Comparison of ENCODE assay signal across 21 cellular contexts in genomic region chr3:183341545-183342288, GRCh38.
A peak's percentile ranks its signal among the peaks of the same experiment; 100 is the strongest.
DNase-seq lines count a peak whose midpoint lies in the region; ATAC-seq and TF ChIP-seq lines count a peak whose summit lies in the region.
"Had no signal": no experiment of that assay in that cellular context is flagged by ENCODE, and none has a peak within 500 bp of the region (broad histone marks: within the 10 kb centered on the region; RNA-seq: fewer than 3 reads in every experiment).

No MANE protein-coding gene starts in this region.

- no peaks in the 10 kb centered on the region for H3K9me3 ChIP-seq in H9 (ENCODE audit: control insufficient read depth, low read depth, low read length)
- H3K9me3 ChIP-seq: BE2C, Peyer's patch had no signal

- WGBS in H9 (ENCODE audit: extremely low coverage, insufficient read length, low lambda C conversion rate): no CpG with 5 or more reads among the region's 14 CpGs
- no CpG with 5 or more reads among the region's 14 CpGs for WGBS in mesendoderm (ENCODE audit: extremely low coverage, insufficient coverage, low lambda C conversion rate)

- H3K23ac ChIP-seq in H9 (ENCODE audit: insufficient read length, low read depth, low read length) (no peak overlapping the region), mesendoderm (ENCODE audit: low read length) (no peak overlapping the region)

- H3K4me1 Mint-ChIP-seq in H9 (0 out of 4 replicates have a peak, but pooled peaks cover 0 to 2% of the 10 kb centered on the region in 2 experiments), endothelial cell (ENCODE audit: unreplicated experiment) (peaks cover 4% of the 10 kb centered on the region)

- H2BK15ac ChIP-seq in H9 (ENCODE audit: low read depth, low read length) (no peak overlapping the region), mesendoderm (replicated peaks; ENCODE audit: low read depth) (no peak overlapping the region)

- no peak for TF ChIP-seq CTCF in H9 (conservative IDR thresholded peaks at IDR 0.05)
- TF ChIP-seq CTCF in endothelial cell (IDR thresholded peaks at IDR 0.05; ENCODE audit: unreplicated experiment): no peak

- no peak overlapping the region for H3K4ac ChIP-seq in H9 (ENCODE audit: low read depth, low read length)
- no peak overlapping the region for H3K4ac ChIP-seq in mesendoderm (ENCODE audit: low read depth, low read length)

- no peak for ATAC-seq in GM19035 (IDR thresholded peaks at IDR 0.05; ENCODE audit: unreplicated experiment)
- ATAC-seq: T-cell had no signal

- H3K27me3 ChIP-seq in H9 (ENCODE audit: insufficient read depth, low read length) (no peaks in the 10 kb centered on the region), mesendoderm (ENCODE audit: insufficient read depth, low read length, poor library complexity) (no peaks in the 10 kb centered on the region)
- H3K27me3 ChIP-seq: BE2C, Peyer's patch had no signal

- H3K9ac ChIP-seq in H9 (ENCODE audit: extremely low read depth, insufficient read length, low read length): no peak overlapping the region
- no peak overlapping the region for H3K9ac ChIP-seq in mesendoderm (ENCODE audit: low read length)

- H4K5ac ChIP-seq in H9 (ENCODE audit: insufficient read length, low read depth, low read length): no peak overlapping the region
- no peak overlapping the region for H4K5ac ChIP-seq in mesendoderm (ENCODE audit: low read length)

- no peak overlapping the region for H2BK120ac ChIP-seq in H9 (ENCODE audit: low read depth, low read length, poor library complexity, severe bottlenecking)
- H2BK120ac ChIP-seq in mesendoderm (ENCODE audit: low read depth, low read length): no peak overlapping the region

- H3K79me1 ChIP-seq in H9 (ENCODE audit: insufficient read depth, low read depth, low read length, poor library complexity, severe bottlenecking) (no peaks in the 10 kb centered on the region), mesendoderm (ENCODE audit: low read length) (no peaks in the 10 kb centered on the region)

- H3K18ac ChIP-seq in H9 (ENCODE audit: insufficient read length, low read depth, low read length): no peak overlapping the region
- no peak overlapping the region for H3K18ac ChIP-seq in mesendoderm (ENCODE audit: low read length)

- H3T11ph ChIP-seq in H9 (ENCODE audit: low read length): no peak overlapping the region

- H3K79me2 ChIP-seq in H9 (ENCODE audit: insufficient read depth, low read length) (no peaks in the 10 kb centered on the region), mesendoderm (ENCODE audit: control insufficient read depth, insufficient read depth, low read length) (no peaks in the 10 kb centered on the region)

- H3K27ac Mint-ChIP-seq in H9 (peak overlapping the region in 1 of 3 experiments; percentile 56; a peak in 1 of 7 replicates), endothelial cell (ENCODE audit: unreplicated experiment) (no peak overlapping the region)
- H3K27ac Mint-ChIP-seq: T-cell had no signal

- peaks cover 11 to 12% of the 10 kb centered on the region in 2 experiments; a peak in 4 of 5 replicates for H3K9me3 Mint-ChIP-seq in H9
- H3K9me3 Mint-ChIP-seq in endothelial cell (ENCODE audit: unreplicated experiment): no peaks in the 10 kb centered on the region

- no peak overlapping the region for H2BK20ac ChIP-seq in H9 (ENCODE audit: low read depth, low read length, poor library complexity, severe bottlenecking)

- H3K27ac ChIP-seq in H9 (ENCODE audit: insufficient read length, low read depth, low read length): no peak overlapping the region
- H3K27ac ChIP-seq in mesendoderm (ENCODE audit: low read depth, low read length): no peak overlapping the region
- H3K27ac ChIP-seq: Peyer's patch, SK-N-MC had no signal

- H2BK12ac ChIP-seq in H9 (ENCODE audit: insufficient read length, low read depth, low read length): no peak overlapping the region

- H4K20me1 ChIP-seq in H9 (ENCODE audit: control insufficient read depth, insufficient read depth, insufficient read length): no peaks in the 10 kb centered on the region

- H3K14ac ChIP-seq in H9 (ENCODE audit: insufficient read depth, low read length): 0 out of 2 replicates have a peak overlapping the region, but pooled peaks have one; percentile 23

- H3K36me3 ChIP-seq in mesendoderm (ENCODE audit: control insufficient read depth, insufficient read depth, low read length): no peaks in the 10 kb centered on the region
- H3K36me3 ChIP-seq: BE2C, Peyer's patch had no signal

- H4K8ac ChIP-seq in H9 (replicated peaks; ENCODE audit: insufficient read length, low read depth, low read length) (no peak overlapping the region), mesendoderm (ENCODE audit: low read depth, low read length) (no peak overlapping the region)

- DNase-seq in NCI-H2107 treated with DMSO at 0.1 percent for 48 hours (lab: John Stamatoyannopoulos, UW; ENCODE audit: unreplicated experiment) (peak; percentile 85), NCI-H2107 (lab: John Stamatoyannopoulos, UW) (no peak), H9 (no peak), NCI-H774 (lab: John Stamatoyannopoulos, UW) (peak; percentile 58), mesendoderm (peak; percentile 33), NCI-H2196 (lab: John Stamatoyannopoulos, UW; ENCODE audit: unreplicated experiment) (no peak), endothelial cell (ENCODE audit: low spot score) (no peak)
- DNase-seq: 8988T; BE2C; CD4-positive, alpha-beta memory T cell; H7; IMR-90; NCI-H1105 treated with DMSO at 0.1 percent for 48 hours; NCI-H2081 treated with DMSO at 0.1 percent for 48 hours; NCI-H446; NCI-H748 treated with DMSO at 0.1 percent for 48 hours; Peyer's patch; Right ventricle myocardium superior; T-cell had no signal

- H2BK5ac ChIP-seq in H9 (ENCODE audit: insufficient read length, low read length) (no peak overlapping the region), mesendoderm (ENCODE audit: low read length) (no peak overlapping the region)

- H3K27me3 Mint-ChIP-seq in H9 (ENCODE audit: low read depth): peaks cover 3% of the 10 kb centered on the region
- peaks cover 1% of the 10 kb centered on the region for H3K27me3 Mint-ChIP-seq in endothelial cell (ENCODE audit: unreplicated experiment)
- H3K27me3 Mint-ChIP-seq: CD4-positive, alpha-beta memory T cell; T-cell had no signal

- H2AK5ac ChIP-seq in H9 (ENCODE audit: insufficient read length, low read length) (no peak overlapping the region), mesendoderm (ENCODE audit: low read length) (no peak overlapping the region)

- no peak overlapping the region for H3K4me3 ChIP-seq in mesendoderm (ENCODE audit: low read length)
- H3K4me3 ChIP-seq: Peyer's patch, SK-N-MC had no signal

- H3K4me2 ChIP-seq in H9 (ENCODE audit: insufficient read depth, insufficient read length, low read length) (no peak overlapping the region), mesendoderm (ENCODE audit: low read length) (no peak overlapping the region)

- H3K23me2 ChIP-seq in H9 (ENCODE audit: insufficient read length, low read depth, low read length, poor library complexity, severe bottlenecking): no peaks in the 10 kb centered on the region

- H3K4me1 ChIP-seq in H9 (ENCODE audit: insufficient read depth, low read length) (no peaks in the 10 kb centered on the region), mesendoderm (ENCODE audit: control insufficient read depth, low read depth, low read length) (no peaks in the 10 kb centered on the region)
- H3K4me1 ChIP-seq: BE2C, Peyer's patch had no signal

- H3K36me3 Mint-ChIP-seq in H9 (ENCODE audit: insufficient read depth in 1 of 3, low read depth in 3 of 3) (peaks cover 0 to 10% (median 10%) of the 10 kb centered on the region in 3 experiments; a peak in 4 of 7 replicates), endothelial cell (ENCODE audit: low read depth, unreplicated experiment) (no peaks in the 10 kb centered on the region)

- H4K91ac ChIP-seq in H9 (ENCODE audit: insufficient read length, low read depth, low read length): no peak overlapping the region

- no peak overlapping the region for H2AFZ ChIP-seq in H9 (ENCODE audit: low read length)

- no peak overlapping the region for H3K4me3 Mint-ChIP-seq in H9
- H3K4me3 Mint-ChIP-seq in endothelial cell (ENCODE audit: unreplicated experiment): no peak overlapping the region
- H3K4me3 Mint-ChIP-seq: T-cell had no signal

- H3K56ac ChIP-seq in H9 (ENCODE audit: insufficient read length, low read depth, low read length) (no peak overlapping the region), mesendoderm (ENCODE audit: low read length) (no peak overlapping the region)

Comparison
In these comparisons a context has a peak if more than half of its experiments do, and no peak if none do; other contexts are left out.
1. DNase-seq: peak in NCI-H2107 treated with DMSO at 0.1 percent for 48 hours (single experiment), NCI-H774 (single experiment) and mesendoderm (single experiment); none in NCI-H2107 (single experiment), H9 (single experiment), NCI-H2196 (single experiment) and endothelial cell (single experiment).